17 cellular contexts compared by ENCODE assay signal in the genomic region with DNA sequence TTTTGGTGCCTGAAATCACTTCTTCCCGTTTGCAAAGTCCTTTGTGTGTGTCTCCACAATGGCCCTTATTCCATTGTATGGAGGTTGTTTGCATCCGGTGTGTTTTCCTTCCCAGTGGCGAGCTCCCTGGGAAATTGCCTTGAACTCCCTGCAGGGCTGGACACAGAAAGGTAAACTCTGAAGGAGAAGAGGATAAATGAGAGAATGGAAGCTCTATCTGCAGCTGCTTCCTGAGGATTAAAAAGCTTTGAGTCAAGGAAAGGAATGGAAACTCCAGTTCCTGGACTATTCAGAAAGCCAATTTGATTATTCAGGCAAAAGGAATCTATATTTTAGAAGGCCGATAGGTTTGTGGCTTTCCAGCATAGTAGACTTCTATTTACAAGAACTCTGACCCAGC. TPM values are rescaled to one million over a fixed set of nuclear protein-coding genes. Genes with fewer than 3 reads are reported as not detected.
DNase-seq lines count a peak whose midpoint lies in the region; ATAC-seq and TF ChIP-seq lines count a peak whose summit lies in the region.
"Had no signal": no experiment of that assay in that cellular context is flagged by ENCODE, and none has a peak within 500 bp of the region (broad histone marks: within the 10 kb centered on the region; RNA-seq: fewer than 3 reads in every experiment).

No MANE protein-coding gene starts in this region.

- H3K9me3 Mint-ChIP-seq in nephron: no peaks in the 10 kb centered on the region
- H3K9me3 Mint-ChIP-seq in activated CD4-positive, alpha-beta memory T cell treated with anti-CD3 and anti-CD28 coated beads for 36 hours: no peaks in the 10 kb centered on the region
- H3K9me3 Mint-ChIP-seq: CD14-positive monocyte had no signal

- DNase-seq in EL (peak; percentile 68), choroid plexus epithelial cell (ENCODE audit: low read depth) (peak; percentile 57), NCI-H2107 (lab: John Stamatoyannopoulos, UW) (no peak)
- no peak for DNase-seq in activated CD4-positive, alpha-beta memory T cell treated with anti-CD3 and anti-CD28 coated beads for 36 hours
- DNase-seq: activated naive CD4-positive, alpha-beta T cell treated with Interleukin-2 at 50 U/mL for 16 hours; DND-41; effector CD4-positive, alpha-beta T cell; mucosa of descending colon; NCI-H187 treated with DMSO at 0.1 percent for 48 hours; NCI-H526; T-helper 1 cell had no signal

- ATAC-seq in HG03196 (IDR thresholded peaks at IDR 0.05; ENCODE audit: unreplicated experiment) (no peak), GM18867 (IDR thresholded peaks at IDR 0.05; ENCODE audit: unreplicated experiment) (no peak)
- ATAC-seq: GM12878, mucosa of descending colon had no signal

- no peaks in the 10 kb centered on the region for H3K36me3 ChIP-seq in HUES48 (ENCODE audit: control insufficient read depth, insufficient read depth, low read length)

- CTCF ChIA-PET in activated CD4-positive, alpha-beta memory T cell treated with anti-CD3 and anti-CD28 coated beads for 36 hours (lab: Charles Lee): interaction anchor here (0.6 to 7.5 kb wide), 3 partner anchors 241 to 982 kb away, joined by 3 to 103 read pairs (median 4); no protein-coding TSS in a partner anchor

- H3K4me3 ChIP-seq in HUES48 (ENCODE audit: low read depth, low read length) (no peak overlapping the region), choroid plexus epithelial cell (ENCODE audit: low read depth, low read length) (no peak overlapping the region)
- H3K4me3 ChIP-seq: GM12878, mucosa of descending colon had no signal

- peak overlapping the region; percentile 15 for H3K27ac ChIP-seq in HUES48 (ENCODE audit: low read depth, low read length)

- H3K4me1 ChIP-seq in HUES48 (ENCODE audit: control insufficient read depth, insufficient read depth, low read length): no peaks in the 10 kb centered on the region; the same call in 1 of the 2 replicates

- H3K4me3 Mint-ChIP-seq in nephron: peak overlapping the region in 1 of 3 experiments; percentile 43
- H3K4me3 Mint-ChIP-seq in activated CD4-positive, alpha-beta memory T cell treated with anti-CD3 and anti-CD28 coated beads for 36 hours: no peak overlapping the region
- H3K4me3 Mint-ChIP-seq: CD14-positive monocyte had no signal

- no peak overlapping the region for H3K9ac ChIP-seq in HUES48 (ENCODE audit: low read depth, low read length)

- no peaks in the 10 kb centered on the region for H3K9me3 ChIP-seq in HUES48 (ENCODE audit: control insufficient read depth, insufficient read depth, low read length)
- H3K9me3 ChIP-seq: mucosa of descending colon had no signal

- peak overlapping the region in 2 of 3 experiments; percentile 24 to 35 for H3K27ac Mint-ChIP-seq in nephron
- H3K27ac Mint-ChIP-seq in activated CD4-positive, alpha-beta memory T cell treated with anti-CD3 and anti-CD28 coated beads for 36 hours: no peak overlapping the region
- H3K27ac Mint-ChIP-seq: CD14-positive monocyte had no signal

- no peaks in the 10 kb centered on the region for H3K36me3 Mint-ChIP-seq in nephron (ENCODE audit: low read depth)
- H3K36me3 Mint-ChIP-seq in activated CD4-positive, alpha-beta memory T cell treated with anti-CD3 and anti-CD28 coated beads for 36 hours: peaks cover under 1% of the 10 kb centered on the region
- H3K36me3 Mint-ChIP-seq: CD14-positive monocyte had no signal

- peaks cover 4% of the 10 kb centered on the region for H3K27me3 ChIP-seq in HUES48 (ENCODE audit: control insufficient read depth, insufficient read depth, low read length)

- peaks cover 12% of the 10 kb centered on the region for H3K4me1 Mint-ChIP-seq in nephron
- H3K4me1 Mint-ChIP-seq in activated CD4-positive, alpha-beta memory T cell treated with anti-CD3 and anti-CD28 coated beads for 36 hours (ENCODE audit: low read depth): peaks cover 18% of the 10 kb centered on the region

- intact Hi-C loops in activated CD4-positive, alpha-beta memory T cell treated with anti-CD3 and anti-CD28 coated beads for 36 hours (cut with micrococcal nuclease): no loop called here

- POLR2A ChIA-PET in activated CD4-positive, alpha-beta memory T cell treated with anti-CD3 and anti-CD28 coated beads for 36 hours (lab: Charles Lee): no interaction called here

- no peak for TF ChIP-seq CTCF in choroid plexus epithelial cell (conservative IDR thresholded peaks at IDR 0.05; ENCODE audit: low read depth, low read length)
- TF ChIP-seq CTCF in nephron (IDR thresholded peaks at IDR 0.05; ENCODE audit: unreplicated experiment in 3 of 3): no peak

- H3K27me3 Mint-ChIP-seq in nephron (ENCODE audit: low read depth): peaks cover 35% of the 10 kb centered on the region
- H3K27me3 Mint-ChIP-seq in activated CD4-positive, alpha-beta memory T cell treated with anti-CD3 and anti-CD28 coated beads for 36 hours: peaks cover 1% of the 10 kb centered on the region

RNA-seq across cellular contexts. Expression of gene GRK5, which starts 4.4 kb away (rescaled TPM):
- 10 to 100 TPM; 22.7 to 23.0 TPM for total RNA-seq in activated CD4-positive, alpha-beta memory T cell treated with anti-CD3 and anti-CD28 coated beads for 36 hours

RNA-seq across cellular contexts. Expression of gene PRDX3, which starts 24.4 kb away (rescaled TPM):
- total RNA-seq in activated CD4-positive, alpha-beta memory T cell treated with anti-CD3 and anti-CD28 coated beads for 36 hours: 100 to 1,000 TPM; 173 to 182 TPM

RNA-seq across cellular contexts. Expression of gene SFXN4, which starts 37.5 kb away (rescaled TPM):
- total RNA-seq in activated CD4-positive, alpha-beta memory T cell treated with anti-CD3 and anti-CD28 coated beads for 36 hours: 10 to 100 TPM; 38.3 to 38.7 TPM

Comparison
In these comparisons a context has a peak if more than half of its experiments do, and no peak if none do; other contexts are left out.
1. DNase-seq: peak in EL (single experiment) and choroid plexus epithelial cell (single experiment); none in activated CD4-positive, alpha-beta memory T cell treated with anti-CD3 and anti-CD28 coated beads for 36 hours (single experiment) and NCI-H2107 (single experiment).